In genomic region chr5:66440202-66440680, GRCh38 we compare ENCODE assay signal across 9 cellular contexts.
DNase-seq lines count a peak whose midpoint lies in the region; ATAC-seq, FAIRE-seq and TF ChIP-seq lines count a peak whose summit lies in the region.
"Had no signal": no experiment of that assay in that cellular context is flagged by ENCODE, and none has a peak within 500 bp of the region (broad histone marks: within the 10 kb centered on the region; RNA-seq: fewer than 3 reads in every experiment).

No MANE protein-coding gene starts in this region.

- H3K27ac ChIP-seq in mesenchymal stem cell (ENCODE audit: low read length, poor library complexity, severe bottlenecking), result no peak overlapping the region
- no peak overlapping the region for H3K27ac ChIP-seq in kidney (ENCODE audit: low read depth in 2 of 2, low read length in 2 of 2)
- H3K27ac ChIP-seq: skin epidermis had no signal

- peak overlapping the region in 1 of 2 experiments; percentile 37 for H3K4me3 ChIP-seq in mesenchymal stem cell (ENCODE audit: insufficient read depth in 1 of 2, low read depth in 1 of 2, low read length in 2 of 2)
- no peak overlapping the region for H3K4me3 ChIP-seq in kidney (ENCODE audit: low read length in 2 of 2)
- H3K4me3 ChIP-seq: skin epidermis had no signal

- WGBS in mesenchymal stem cell, result 58% methylated on average over 4 of the region's 5 CpGs

- H4K91ac ChIP-seq in mesenchymal stem cell (ENCODE audit: low read length), result no peak overlapping the region

- H3K23ac ChIP-seq in mesenchymal stem cell (ENCODE audit: low read length in 2 of 2), result no peak overlapping the region

- H3K27me3 ChIP-seq in mesenchymal stem cell (ENCODE audit: control insufficient read depth in 1 of 2, insufficient read depth in 1 of 2, low read length in 2 of 2), result no peaks in the 10 kb centered on the region

- H3K36me3 ChIP-seq in mesenchymal stem cell (ENCODE audit: control insufficient read depth in 1 of 2, insufficient read depth in 2 of 2, low read depth in 1 of 2, low read length in 2 of 2), result no peaks in the 10 kb centered on the region
- H3K36me3 ChIP-seq in kidney (ENCODE audit: control insufficient read depth in 1 of 2, insufficient read depth in 2 of 2, low read length in 2 of 2), result no peaks in the 10 kb centered on the region

- H3K4ac ChIP-seq in mesenchymal stem cell (ENCODE audit: low read depth in 1 of 2, low read length in 2 of 2), result no peak overlapping the region

- H3K18ac ChIP-seq in mesenchymal stem cell (ENCODE audit: low read depth in 1 of 2, low read length in 2 of 2), result no peak overlapping the region

- H2BK12ac ChIP-seq in mesenchymal stem cell (ENCODE audit: low read length in 2 of 2), result no peak overlapping the region

- H2AK5ac ChIP-seq in mesenchymal stem cell (ENCODE audit: low read length, severe bottlenecking), result no peak overlapping the region

- no peak overlapping the region for H2BK15ac ChIP-seq in mesenchymal stem cell (ENCODE audit: low read depth, poor library complexity, severe bottlenecking)

- no peak overlapping the region for H4K8ac ChIP-seq in mesenchymal stem cell (ENCODE audit: low read length)

- H2AFZ ChIP-seq in mesenchymal stem cell (ENCODE audit: low read depth, low read length), result no peak overlapping the region

- intact Hi-C loops in kidney (cut with DNase I), result no loop called here

- H3K9me3 ChIP-seq in mesenchymal stem cell (ENCODE audit: control insufficient read depth, low read length), result no peaks in the 10 kb centered on the region
- no peaks in the 10 kb centered on the region for H3K9me3 ChIP-seq in kidney (ENCODE audit: control insufficient read depth in 1 of 2, low read length in 2 of 2)

- peaks cover 21% of the 10 kb centered on the region for H3K4me1 Mint-ChIP-seq in activated T-cell treated with anti-CD3 and anti-CD28 coated beads, Interleukin-2, amount 50 U/mL, for 72 hours (ENCODE audit: low read depth)

- no peaks in the 10 kb centered on the region for H3K79me1 ChIP-seq in mesenchymal stem cell (replicated peaks; ENCODE audit: low read length, poor library complexity, severe bottlenecking)

- H3K4me1 ChIP-seq in mesenchymal stem cell (ENCODE audit: control insufficient read depth, insufficient read depth, low read depth, low read length) (no peaks in the 10 kb centered on the region), kidney (ENCODE audit: control insufficient read depth in 1 of 2, insufficient read depth in 1 of 2, low read depth in 1 of 2, low read length in 2 of 2) (no peaks in the 10 kb centered on the region)

- H3K27me3 Mint-ChIP-seq in activated T-cell treated with anti-CD3 and anti-CD28 coated beads, Interleukin-2, amount 50 U/mL, for 72 hours (ENCODE audit: low read depth), result peaks cover 22% of the 10 kb centered on the region

- H3K9ac ChIP-seq in mesenchymal stem cell (ENCODE audit: low read length), result peak overlapping the region; percentile 81
- H3K9ac ChIP-seq in kidney (ENCODE audit: low read length in 2 of 2), result no peak overlapping the region

- FAIRE-seq in kidney (lab: Jason Lieb, UNC), result no peak

- no peak overlapping the region for H2BK120ac ChIP-seq in mesenchymal stem cell (ENCODE audit: low read depth, low read length)

- no peak overlapping the region for H3K4me2 ChIP-seq in mesenchymal stem cell (ENCODE audit: low read length, poor library complexity, severe bottlenecking)

- DNase-seq in GM04503 (ENCODE audit: low read depth) (peak; percentile 26), mesenchymal stem cell (peak; percentile 37), kidney (no peak)
- peak; percentile 19 to 37 for DNase-seq in activated T-cell treated with anti-CD3 and anti-CD28 coated beads, Interleukin-2, amount 50 U/mL, for 72 hours

- no peak overlapping the region for H2BK5ac ChIP-seq in mesenchymal stem cell (ENCODE audit: low read depth, low read length, poor library complexity, severe bottlenecking)

- H3K4me3 Mint-ChIP-seq in activated T-cell treated with anti-CD3 and anti-CD28 coated beads, Interleukin-2, amount 50 U/mL, for 72 hours, result peak overlapping the region; percentile 4 to 44

- no peaks in the 10 kb centered on the region for H3K9me3 Mint-ChIP-seq in activated T-cell treated with anti-CD3 and anti-CD28 coated beads, Interleukin-2, amount 50 U/mL, for 72 hours

- H3K27ac Mint-ChIP-seq in activated T-cell treated with anti-CD3 and anti-CD28 coated beads, Interleukin-2, amount 50 U/mL, for 72 hours, result no peak overlapping the region

- no peaks in the 10 kb centered on the region for H3K36me3 Mint-ChIP-seq in activated T-cell treated with anti-CD3 and anti-CD28 coated beads, Interleukin-2, amount 50 U/mL, for 72 hours (ENCODE audit: insufficient read depth in 2 of 2)

- TF ChIP-seq CTCF in kidney (IDR thresholded peaks at IDR 0.05; ENCODE audit: borderline replicate concordance, extremely low read depth, insufficient read depth), result no peak

- no peak overlapping the region for H3K14ac ChIP-seq in mesenchymal stem cell (ENCODE audit: low read length in 2 of 2)

- ATAC-seq in HG02588 (IDR thresholded peaks at IDR 0.05; ENCODE audit: unreplicated experiment) (peak; percentile 74), HG02623 (IDR thresholded peaks at IDR 0.05; ENCODE audit: unreplicated experiment) (no peak), HG02852 (IDR thresholded peaks at IDR 0.05; ENCODE audit: unreplicated experiment) (no peak), GM21390 (IDR thresholded peaks at IDR 0.05; ENCODE audit: unreplicated experiment) (no peak)
- ATAC-seq in activated T-cell treated with anti-CD3 and anti-CD28 coated beads, Interleukin-2, amount 50 U/mL, for 72 hours (replicated peaks in 1 of 2), result peak; percentile 95 to 97

Comparison
In these comparisons a context has a peak if more than half of its experiments do, and no peak if none do; other contexts are left out.
1. ATAC-seq: peak in HG02588 (single experiment) and activated T-cell treated with anti-CD3 and anti-CD28 coated beads, Interleukin-2, amount 50 U/mL, for 72 hours (2 of 2); none in HG02623 (single experiment), HG02852 (single experiment) and GM21390 (single experiment).